In the genomic region with DNA sequence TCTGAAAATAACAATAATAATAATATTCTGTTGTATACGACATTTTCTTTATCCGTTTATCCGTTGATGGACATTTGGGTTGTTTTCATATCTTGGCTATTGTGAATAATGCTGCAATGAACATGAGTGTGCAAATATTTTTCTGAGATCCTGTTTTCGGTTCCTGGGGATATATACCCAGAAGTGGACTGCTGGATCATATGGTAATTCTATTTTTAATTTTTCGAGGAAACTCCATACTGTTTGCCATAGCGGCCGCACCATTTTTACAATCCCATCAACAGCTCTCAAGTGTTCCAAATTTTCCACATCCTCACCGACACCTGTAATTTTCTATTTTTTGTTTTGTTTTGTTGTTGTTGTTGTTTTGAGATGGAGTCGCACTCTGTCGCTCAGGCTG, we compare ENCODE assay signal across 24 cellular contexts. TPM values are rescaled to one million over a fixed set of nuclear protein-coding genes. Genes with fewer than 3 reads are reported as not detected.
"Had no signal": no experiment of that assay in that cellular context is flagged by ENCODE, and none has a peak within 500 bp of the region (broad histone marks: within the 10 kb centered on the region; RNA-seq: fewer than 3 reads in every experiment).

No MANE protein-coding gene starts in this region.

- H3K4me1 ChIP-seq: SJCRH30 had no signal

- H3K36me3 ChIP-seq: SJCRH30 had no signal

- H3K4me3 ChIP-seq: SJCRH30 had no signal

- DNase-seq: KBM-7, MV-4-11, NCI-H1048, NCI-H1105, NCI-H1417, NCI-H1436 treated with DMSO at 0.1 percent for 48 hours, NCI-H1694, NCI-H187 treated with DMSO at 0.1 percent for 48 hours, NCI-H2029 treated with DMSO at 0.1 percent for 48 hours, NCI-H2107, NCI-H2227 treated with DMSO at 0.1 percent for 48 hours, NCI-H524 treated with DMSO at 0.1 percent for 48 hours, NCI-H69, NCI-H774, RPMI8226, SHP77 treated with DMSO at 0.1 percent for 48 hours, SJCRH30 had no signal

- H3K9me3 ChIP-seq: SJCRH30 had no signal

- H3K27ac ChIP-seq: SJCRH30 had no signal

- ATAC-seq: SK-N-SH treated with all-trans-retinoic acid at 6 μM for 48 hours had no signal

- FAIRE-seq: HTR-8/SVneo, RCC 7860 had no signal

RNA-seq across cellular contexts. Expression of gene PRSS41, which starts 5.3 kb away (rescaled TPM):
- total RNA-seq: LHCN-M2, MCF 10A, NCI-H460, SJCRH30 had no signal
- polyA plus RNA-seq: IgD-negative memory B cell had no signal

RNA-seq across cellular contexts. Expression of gene PRSS33, which starts 5.6 kb away (rescaled TPM):
- total RNA-seq: LHCN-M2, MCF 10A, NCI-H460, SJCRH30 had no signal
- polyA plus RNA-seq: IgD-negative memory B cell had no signal

RNA-seq across cellular contexts. Expression of gene PRSS21, which starts 24.1 kb away (rescaled TPM):
- total RNA-seq: LHCN-M2, NCI-H460, SJCRH30 had no signal

RNA-seq across cellular contexts. Expression of gene ZG16B, which starts 37.2 kb away (rescaled TPM):
- total RNA-seq: LHCN-M2, SJCRH30 had no signal
- polyA plus RNA-seq: IgD-negative memory B cell had no signal
